Comparison of ENCODE assay signal across 6 cellular contexts in genomic region chr5:139598601-139598965, GRCh38. TPM values are rescaled to one million over a fixed set of nuclear protein-coding genes. Genes with fewer than 3 reads are reported as not detected.
A peak's percentile ranks its signal among the peaks of the same experiment; 100 is the strongest.
DNase-seq lines count a peak whose midpoint lies in the region; ATAC-seq and TF ChIP-seq lines count a peak whose summit lies in the region.
"Not testable (repeated sequence)": the region's sequence is repeated elsewhere in the genome, so short reads cannot be mapped to it uniquely, and the experiment has no call there.

No MANE protein-coding gene starts in this region.

- CTCF ChIA-PET in CD8-positive, alpha-beta T cell (lab: Charles Lee) = interaction anchor here (0.8 to 1.6 kb wide), 5 partner anchors 25 to 176 kb away, joined by 3 to 8 read pairs (median 3); no protein-coding TSS in a partner anchor
- CTCF ChIA-PET in RWPE1 (lab: Yijun Ruan, JAX) = interaction anchor here (0.6 kb wide), 5 partner anchors 24 to 242 kb away, joined by 3 to 4 read pairs (median 3); no protein-coding TSS in a partner anchor
- CTCF ChIA-PET in activated CD4-positive, alpha-beta T cell treated with anti-CD3 and anti-CD28 coated beads, Interleukin-2, amount 10 ng/mL, durations not matched to agents 7 days and 5 days (lab: Charles Lee) = interaction anchor here (0.6 to 1.9 kb wide), 6 partner anchors 9 to 70 kb away, joined by 3 to 5 read pairs (median 4); no protein-coding TSS in a partner anchor
- CTCF ChIA-PET in activated naive CD4-positive, alpha-beta T cell treated with anti-CD3 and anti-CD28 coated beads, Interleukin-2, amount 10 ng/mL, durations not matched to agents 7 days and 5 days (lab: Charles Lee) = interaction anchor here (1.2 kb wide), 1 partner anchor 87 kb away, joined by 4 read pairs; no protein-coding TSS in a partner anchor

- H3K4me1 Mint-ChIP-seq in CD8-positive, alpha-beta T cell (ENCODE audit: low read depth) = peaks cover 39% of the 10 kb centered on the region
- peaks cover 19% of the 10 kb centered on the region for H3K4me1 Mint-ChIP-seq in activated CD4-positive, alpha-beta T cell treated with anti-CD3 and anti-CD28 coated beads, Interleukin-2, amount 10 ng/mL, durations not matched to agents 7 days and 5 days
- H3K4me1 Mint-ChIP-seq in activated naive CD4-positive, alpha-beta T cell treated with anti-CD3 and anti-CD28 coated beads, Interleukin-2, amount 10 ng/mL, durations not matched to agents 7 days and 5 days = peaks cover 25% of the 10 kb centered on the region
- H3K4me1 Mint-ChIP-seq in naive thymus-derived CD8-positive, alpha-beta T cell = peaks cover 7 to 49% (median 36%) of the 10 kb centered on the region in 4 donors

- H3K9me3 ChIP-seq in CD8-positive, alpha-beta T cell (ENCODE audit: low read length) = not testable (repeated sequence)

- H3K4me1 ChIP-seq in CD8-positive, alpha-beta T cell (ENCODE audit: insufficient read depth, low read length) = peaks cover 24% of the 10 kb centered on the region

- DNase-seq in CD8-positive, alpha-beta T cell; RWPE1 (ENCODE audit: low spot score); activated CD4-positive, alpha-beta T cell treated with anti-CD3 and anti-CD28 coated beads, Interleukin-2, amount 10 ng/mL, durations not matched to agents 7 days and 5 days; activated naive CD4-positive, alpha-beta T cell treated with anti-CD3 and anti-CD28 coated beads, Interleukin-2, amount 10 ng/mL, durations not matched to agents 7 days and 5 days; epithelial cell of prostate (ENCODE audit: low read depth, low spot score); naive thymus-derived CD8-positive, alpha-beta T cell: not testable (repeated sequence)

- POLR2A ChIA-PET in CD8-positive, alpha-beta T cell (lab: Charles Lee) = interaction anchor here (1.0 to 1.1 kb wide), 3 partner anchors 21 to 34 kb away, joined by 3 to 4 read pairs (median 3); no protein-coding TSS in a partner anchor
- POLR2A ChIA-PET in RWPE1 (lab: Yijun Ruan, JAX; ENCODE audit: low non-redundant PET) = not testable (repeated sequence)
- POLR2A ChIA-PET in activated CD4-positive, alpha-beta T cell treated with anti-CD3 and anti-CD28 coated beads, Interleukin-2, amount 10 ng/mL, durations not matched to agents 7 days and 5 days (lab: Charles Lee) = interaction anchor here (0.6 kb wide), 1 partner anchor 140 kb away, joined by 3 read pairs; no protein-coding TSS in a partner anchor
- POLR2A ChIA-PET in naive thymus-derived CD8-positive, alpha-beta T cell (lab: Charles Lee) = interaction anchor here (0.6 to 1.6 kb wide), 8 partner anchors 11 to 1509 kb away, joined by 3 to 7 read pairs (median 4); no protein-coding TSS in a partner anchor

- not testable (repeated sequence) for ATAC-seq in CD8-positive, alpha-beta T cell; naive thymus-derived CD8-positive, alpha-beta T cell

- H3K4me3 ChIP-seq in CD8-positive, alpha-beta T cell (ENCODE audit: low read depth, low read length) = not testable (repeated sequence)

- peaks cover 35% of the 10 kb centered on the region for H3K36me3 Mint-ChIP-seq in CD8-positive, alpha-beta T cell
- peaks cover 40% of the 10 kb centered on the region for H3K36me3 Mint-ChIP-seq in activated CD4-positive, alpha-beta T cell treated with anti-CD3 and anti-CD28 coated beads, Interleukin-2, amount 10 ng/mL, durations not matched to agents 7 days and 5 days (ENCODE audit: low read depth)
- H3K36me3 Mint-ChIP-seq in activated naive CD4-positive, alpha-beta T cell treated with anti-CD3 and anti-CD28 coated beads, Interleukin-2, amount 10 ng/mL, durations not matched to agents 7 days and 5 days = peaks cover 37% of the 10 kb centered on the region
- H3K36me3 Mint-ChIP-seq in naive thymus-derived CD8-positive, alpha-beta T cell = peaks cover 0 to 57% (median 11%) of the 10 kb centered on the region in 3 donors

- H3K4me3 Mint-ChIP-seq in CD8-positive, alpha-beta T cell; activated CD4-positive, alpha-beta T cell treated with anti-CD3 and anti-CD28 coated beads, Interleukin-2, amount 10 ng/mL, durations not matched to agents 7 days and 5 days; activated naive CD4-positive, alpha-beta T cell treated with anti-CD3 and anti-CD28 coated beads, Interleukin-2, amount 10 ng/mL, durations not matched to agents 7 days and 5 days: not testable (repeated sequence)
- H3K4me3 Mint-ChIP-seq in naive thymus-derived CD8-positive, alpha-beta T cell = peak overlapping the region in 2 of 10 donors; percentile 8 to 70

- not testable (repeated sequence) for H3K9me3 Mint-ChIP-seq in CD8-positive, alpha-beta T cell; activated CD4-positive, alpha-beta T cell treated with anti-CD3 and anti-CD28 coated beads, Interleukin-2, amount 10 ng/mL, durations not matched to agents 7 days and 5 days; activated naive CD4-positive, alpha-beta T cell treated with anti-CD3 and anti-CD28 coated beads, Interleukin-2, amount 10 ng/mL, durations not matched to agents 7 days and 5 days; naive thymus-derived CD8-positive, alpha-beta T cell

- peak overlapping the region; percentile 22 for H3K27ac Mint-ChIP-seq in CD8-positive, alpha-beta T cell
- H3K27ac Mint-ChIP-seq in activated CD4-positive, alpha-beta T cell treated with anti-CD3 and anti-CD28 coated beads, Interleukin-2, amount 10 ng/mL, durations not matched to agents 7 days and 5 days = peak overlapping the region; percentile 72
- peak overlapping the region; percentile 82 for H3K27ac Mint-ChIP-seq in activated naive CD4-positive, alpha-beta T cell treated with anti-CD3 and anti-CD28 coated beads, Interleukin-2, amount 10 ng/mL, durations not matched to agents 7 days and 5 days
- H3K27ac Mint-ChIP-seq in naive thymus-derived CD8-positive, alpha-beta T cell = peak overlapping the region in 6 of 10 donors; percentile 21 to 83 (median 68)

- not testable (repeated sequence) for H3K27me3 ChIP-seq in CD8-positive, alpha-beta T cell (ENCODE audit: insufficient read depth, low read length)

- not testable (repeated sequence) for TF ChIP-seq CTCF in CD8-positive, alpha-beta T cell (IDR thresholded peaks at IDR 0.05); RWPE1 (conservative IDR thresholded peaks at IDR 0.05; ENCODE audit: low read depth)

- H3K36me3 ChIP-seq in CD8-positive, alpha-beta T cell (ENCODE audit: insufficient read depth, low read length) = peaks cover 22% of the 10 kb centered on the region

- intact Hi-C loops in CD8-positive, alpha-beta T cell (cut with DNase I, micrococcal nuclease) = not testable (repeated sequence)

- H3K27me3 Mint-ChIP-seq in CD8-positive, alpha-beta T cell (ENCODE audit: low read depth); activated CD4-positive, alpha-beta T cell treated with anti-CD3 and anti-CD28 coated beads, Interleukin-2, amount 10 ng/mL, durations not matched to agents 7 days and 5 days; activated naive CD4-positive, alpha-beta T cell treated with anti-CD3 and anti-CD28 coated beads, Interleukin-2, amount 10 ng/mL, durations not matched to agents 7 days and 5 days; naive thymus-derived CD8-positive, alpha-beta T cell: not testable (repeated sequence)

- not testable (repeated sequence) for H3K27ac ChIP-seq in CD8-positive, alpha-beta T cell (ENCODE audit: low read depth, low read length)
- H3K27ac ChIP-seq in RWPE1 (peak overlapping the region; percentile 66; the same call in 1 of the 2 replicates), epithelial cell of prostate (peak overlapping the region; percentile 81)

RNA-seq across cellular contexts. Expression of gene UBE2D2, which starts 37.4 kb away (rescaled TPM):
- total RNA-seq in CD8-positive, alpha-beta T cell = 100 to 1,000 TPM; 180 TPM
- total RNA-seq in activated CD4-positive, alpha-beta T cell treated with anti-CD3 and anti-CD28 coated beads, Interleukin-2, amount 10 ng/mL, durations not matched to agents 7 days and 5 days = 100 to 1,000 TPM; 231 to 265 TPM
- 100 to 1,000 TPM; 223 to 236 TPM for total RNA-seq in naive thymus-derived CD8-positive, alpha-beta T cell
- polyA plus RNA-seq in naive thymus-derived CD8-positive, alpha-beta T cell = 100 to 1,000 TPM; 356 to 403 (median 359) TPM

RNA-seq across cellular contexts. Expression of gene CXXC5, which starts 49.6 kb away (rescaled TPM):
- 1 to 10 TPM; 4.1 to 4.7 TPM for total RNA-seq in CD8-positive, alpha-beta T cell
- total RNA-seq in activated CD4-positive, alpha-beta T cell treated with anti-CD3 and anti-CD28 coated beads, Interleukin-2, amount 10 ng/mL, durations not matched to agents 7 days and 5 days = 1 to 10 TPM in 1 of 2 experiments, under 1 TPM in 1; 0.99 to 1.9 TPM
- total RNA-seq in naive thymus-derived CD8-positive, alpha-beta T cell = 1 to 10 TPM; 6.8 to 8.3 TPM
- polyA plus RNA-seq in naive thymus-derived CD8-positive, alpha-beta T cell = 10 to 100 TPM in 1 of 3 donors, 1 to 10 TPM in 2; 2.6 to 24.6 (median 3.7) TPM

Comparison
In these comparisons a context has a peak if more than half of its experiments do, and no peak if none do; other contexts are left out.
1. H3K27ac Mint-ChIP-seq: peak in every context shown above with its lines; median percentile 82 in activated naive CD4-positive, alpha-beta T cell treated with anti-CD3 and anti-CD28 coated beads, Interleukin-2, amount 10 ng/mL, durations not matched to agents 7 days and 5 days; 72 in activated CD4-positive, alpha-beta T cell treated with anti-CD3 and anti-CD28 coated beads, Interleukin-2, amount 10 ng/mL, durations not matched to agents 7 days and 5 days; 68 in naive thymus-derived CD8-positive, alpha-beta T cell; 22 in CD8-positive, alpha-beta T cell.